ENCODE assay signal across 16 cellular contexts in the genomic region with DNA sequence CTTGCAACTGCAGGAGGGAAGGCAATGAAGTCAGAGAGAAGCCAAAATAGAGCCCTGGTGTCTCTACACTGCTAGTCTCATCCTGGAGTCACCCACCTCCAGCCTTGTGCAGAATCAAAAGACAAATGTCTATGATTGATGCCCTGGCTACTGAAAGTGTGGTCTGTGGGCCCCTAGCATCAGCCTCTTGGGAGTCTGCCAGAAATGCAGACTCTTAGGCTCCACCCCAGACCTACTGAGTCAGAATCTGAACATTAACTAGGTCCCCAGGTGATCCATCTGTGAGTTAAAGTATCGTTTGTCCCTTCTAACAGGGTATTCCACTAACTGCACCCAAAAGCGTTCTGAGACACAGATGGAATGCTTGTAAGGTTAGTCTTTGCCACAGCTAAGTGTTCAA.
"Had no signal": no experiment of that assay in that cellular context is flagged by ENCODE, and none has a peak within 500 bp of the region (broad histone marks: within the 10 kb centered on the region; RNA-seq: fewer than 3 reads in every experiment).

No MANE protein-coding gene starts in this region.

- H3K9me3 Mint-ChIP-seq: activated naive CD8-positive, alpha-beta T cell treated with anti-CD3 and anti-CD28 coated beads for 36 hours; endodermal cell; neural crest cell; stimulated activated naive CD8-positive, alpha-beta T cell treated with anti-CD3 and anti-CD28 coated beads, Interleukin-15, amount 100 ng/mL, for 72 hours; T-helper 2 cell treated with Interferon-gamma antibody and Interleukin-4, amounts not matched to agents 5 μg/mL and 100 μg/mL, for 36 hours had no signal

- H3K4me3 ChIP-seq: breast epithelium, dorsolateral prefrontal cortex, lower lobe of right lung, sigmoid colon, upper lobe of left lung had no signal

- H3K4me1 ChIP-seq: breast epithelium, lower lobe of right lung, sigmoid colon had no signal

- H3K27me3 ChIP-seq: breast epithelium, dorsolateral prefrontal cortex, sigmoid colon, upper lobe of left lung had no signal

- H3K27ac Mint-ChIP-seq: activated naive CD8-positive, alpha-beta T cell treated with anti-CD3 and anti-CD28 coated beads for 36 hours; endodermal cell; T-helper 2 cell treated with Interferon-gamma antibody and Interleukin-4, amounts not matched to agents 5 μg/mL and 100 μg/mL, for 36 hours had no signal

- H3K4me1 Mint-ChIP-seq: endodermal cell, neural crest cell had no signal

- H3K4me3 Mint-ChIP-seq: activated naive CD8-positive, alpha-beta T cell treated with anti-CD3 and anti-CD28 coated beads for 36 hours; endodermal cell; neural crest cell; stimulated activated naive CD8-positive, alpha-beta T cell treated with anti-CD3 and anti-CD28 coated beads, Interleukin-15, amount 100 ng/mL, for 72 hours; T-helper 2 cell treated with Interferon-gamma antibody and Interleukin-4, amounts not matched to agents 5 μg/mL and 100 μg/mL, for 36 hours had no signal

- DNase-seq: activated CD4-positive, alpha-beta T cell treated with anti-CD3 and anti-CD28 coated beads, Interleukin-2, amount 50 U/mL, for 1 hour; activated CD8-positive, alpha-beta memory T cell treated with anti-CD3 and anti-CD28 coated beads for 24 hours; activated gamma-delta T cell treated with Interleukin-2 at 50 U/mL for 16 hours; activated naive CD8-positive, alpha-beta T cell treated with anti-CD3 and anti-CD28 coated beads for 36 hours; endodermal cell; glutamatergic neuron; lower lobe of right lung; midbrain; sigmoid colon; stimulated activated CD4-positive, alpha-beta T cell treated with anti-CD3 and anti-CD28 coated beads, Interleukin-1b, Interleukin-23, amount 100 ng/mL, for 48 hours; stimulated activated naive CD8-positive, alpha-beta T cell treated with anti-CD3 and anti-CD28 coated beads, Interleukin-15, amount 100 ng/mL, for 72 hours; upper lobe of left lung had no signal

- H3K9me3 ChIP-seq: breast epithelium, lower lobe of right lung, sigmoid colon, upper lobe of left lung had no signal

- ATAC-seq: stimulated activated naive CD8-positive, alpha-beta T cell treated with anti-CD3 and anti-CD28 coated beads, Interleukin-15, amount 100 ng/mL, for 72 hours had no signal

- H3K27me3 Mint-ChIP-seq: activated naive CD8-positive, alpha-beta T cell treated with anti-CD3 and anti-CD28 coated beads for 36 hours; stimulated activated naive CD8-positive, alpha-beta T cell treated with anti-CD3 and anti-CD28 coated beads, Interleukin-15, amount 100 ng/mL, for 72 hours had no signal

- H3K27ac ChIP-seq: breast epithelium, lower lobe of right lung, sigmoid colon, upper lobe of left lung had no signal

- H3K36me3 ChIP-seq: breast epithelium had no signal
